Comparison of ENCODE assay signal across 14 cellular contexts in the genomic region with DNA sequence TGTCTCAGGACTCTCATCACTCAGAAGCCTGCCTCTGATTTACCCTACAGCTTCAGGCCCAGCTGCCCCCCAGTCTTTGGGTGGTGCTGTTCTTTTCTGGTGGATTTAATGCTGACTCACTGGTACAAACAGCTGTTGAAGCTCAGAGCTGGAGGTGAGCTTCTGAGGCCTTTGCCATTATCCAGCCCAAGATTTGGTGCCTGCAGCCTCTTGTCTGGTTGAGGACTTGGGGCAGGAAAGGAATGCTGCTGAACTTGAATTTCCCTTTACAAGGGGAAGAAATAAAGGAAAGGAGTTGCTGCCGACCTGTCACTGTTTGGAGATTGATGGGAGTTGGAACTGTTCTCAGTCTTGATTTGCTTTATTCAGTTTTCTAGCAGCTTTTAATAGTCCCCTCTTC. TPM values are rescaled to one million over a fixed set of nuclear protein-coding genes. Genes with fewer than 3 reads are reported as not detected.
DNase-seq lines count a peak whose midpoint lies in the region; ATAC-seq and TF ChIP-seq lines count a peak whose summit lies in the region.
"Had no signal": no experiment of that assay in that cellular context is flagged by ENCODE, and none has a peak within 500 bp of the region (broad histone marks: within the 10 kb centered on the region; RNA-seq: fewer than 3 reads in every experiment).

No MANE protein-coding gene starts in this region.

- no peak overlapping the region for H3K14ac ChIP-seq in mesenchymal stem cell (ENCODE audit: low read length in 2 of 2)

- no peak overlapping the region for H4K91ac ChIP-seq in mesenchymal stem cell (ENCODE audit: low read length)

- H2BK15ac ChIP-seq in mesenchymal stem cell (ENCODE audit: low read depth, poor library complexity, severe bottlenecking) = no peak overlapping the region

- peak; percentile 20 for ATAC-seq in left ventricle myocardium superior
- ATAC-seq in Right ventricle myocardium inferior = no peak
- no peak for ATAC-seq in GM21423 (IDR thresholded peaks at IDR 0.05; ENCODE audit: unreplicated experiment)
- ATAC-seq: Panc1 had no signal

- H3K27me3 ChIP-seq in mesenchymal stem cell (ENCODE audit: control insufficient read depth in 1 of 2, insufficient read depth in 1 of 2, low read length in 2 of 2) = no peaks in the 10 kb centered on the region
- H3K27me3 ChIP-seq: heart right ventricle, neural progenitor cell had no signal

- H3K4me3 ChIP-seq in cardiac fibroblast (replicated peaks in 1 of 2; ENCODE audit: low read depth in 2 of 2, low read length in 2 of 2) = no peak overlapping the region
- no peak overlapping the region for H3K4me3 ChIP-seq in mesenchymal stem cell (ENCODE audit: insufficient read depth in 1 of 2, low read depth in 1 of 2, low read length in 2 of 2)
- H3K4me3 ChIP-seq: heart right ventricle, neural progenitor cell had no signal

- H3K27ac Mint-ChIP-seq in nephron progenitor cell = no peak overlapping the region
- H3K27ac Mint-ChIP-seq: neural progenitor cell had no signal

- H3K36me3 ChIP-seq in mesenchymal stem cell (ENCODE audit: control insufficient read depth in 1 of 2, insufficient read depth in 2 of 2, low read depth in 1 of 2, low read length in 2 of 2) = peaks cover 62 to 88% of the 10 kb centered on the region in 2 experiments

- H2BK120ac ChIP-seq in mesenchymal stem cell (ENCODE audit: low read depth, low read length) = no peak overlapping the region

- H3K9me3 ChIP-seq in mesenchymal stem cell (ENCODE audit: control insufficient read depth, low read length) = no peaks in the 10 kb centered on the region
- H3K9me3 ChIP-seq: heart right ventricle had no signal

- no peaks in the 10 kb centered on the region for H3K9me3 Mint-ChIP-seq in nephron progenitor cell
- H3K9me3 Mint-ChIP-seq: neural progenitor cell had no signal

- peaks cover 2% of the 10 kb centered on the region for H3K4me1 ChIP-seq in mesenchymal stem cell (ENCODE audit: control insufficient read depth, insufficient read depth, low read depth, low read length)
- H3K4me1 ChIP-seq: heart right ventricle, neural progenitor cell had no signal

- WGBS in mesenchymal stem cell = 67% methylated on average over 1 of the region's 1 CpG

- H3K4me1 Mint-ChIP-seq in nephron progenitor cell = no peaks in the 10 kb centered on the region
- H3K4me1 Mint-ChIP-seq: neural progenitor cell had no signal

- no peak overlapping the region for H2AFZ ChIP-seq in mesenchymal stem cell (ENCODE audit: low read depth, low read length)
- H2AFZ ChIP-seq: neural progenitor cell had no signal

- no peak overlapping the region for H3K23ac ChIP-seq in mesenchymal stem cell (ENCODE audit: low read length in 2 of 2)

- H4K8ac ChIP-seq in mesenchymal stem cell (ENCODE audit: low read length) = no peak overlapping the region

- H2BK5ac ChIP-seq in mesenchymal stem cell (ENCODE audit: low read depth, low read length, poor library complexity, severe bottlenecking) = no peak overlapping the region

- no peak overlapping the region for H2AK5ac ChIP-seq in mesenchymal stem cell (ENCODE audit: low read length, severe bottlenecking)

- DNase-seq in left ventricle myocardium superior (no peak), Right ventricle myocardium inferior (ENCODE audit: missing footprints) (no peak), cardiac fibroblast (ENCODE audit: low read depth in 2 of 2) (peak; percentile 66 to 72), mesenchymal stem cell (peak; percentile 71), nephron progenitor cell (no peak), NK-92 (lab: John Stamatoyannopoulos, UW; ENCODE audit: unreplicated experiment) (no peak), AML-193 (lab: John Stamatoyannopoulos, UW) (no peak)
- DNase-seq: activated CD4-positive, CD25-positive, alpha-beta regulatory T cell; COR-L47; heart right ventricle; NCI-H146 had no signal

- H3K27me3 Mint-ChIP-seq in nephron progenitor cell (ENCODE audit: low read depth, poor library complexity) = peaks cover 2% of the 10 kb centered on the region

- no peak overlapping the region for H2BK12ac ChIP-seq in mesenchymal stem cell (ENCODE audit: low read length in 2 of 2)

- no peak overlapping the region for H3K4me3 Mint-ChIP-seq in nephron progenitor cell
- H3K4me3 Mint-ChIP-seq: neural progenitor cell had no signal

- no peak overlapping the region for H3K18ac ChIP-seq in mesenchymal stem cell (ENCODE audit: low read depth in 1 of 2, low read length in 2 of 2)

- peaks cover 68% of the 10 kb centered on the region for H3K36me3 Mint-ChIP-seq in nephron progenitor cell (ENCODE audit: low read depth)

- intact Hi-C loops in left ventricle myocardium superior (cut with micrococcal nuclease) (no loop called here), Right ventricle myocardium inferior (cut with DNase I) (no loop called here)

- peaks cover 12% of the 10 kb centered on the region for H3K79me1 ChIP-seq in mesenchymal stem cell (replicated peaks; ENCODE audit: low read length, poor library complexity, severe bottlenecking)

- H3K27ac ChIP-seq in mesenchymal stem cell (ENCODE audit: low read length, poor library complexity, severe bottlenecking) = no peak overlapping the region
- H3K27ac ChIP-seq: heart right ventricle, neural progenitor cell had no signal

- H3K9ac ChIP-seq in mesenchymal stem cell (ENCODE audit: low read length) = peak overlapping the region; percentile 63
- H3K9ac ChIP-seq: neural progenitor cell had no signal

- no peak overlapping the region for H3K4me2 ChIP-seq in mesenchymal stem cell (ENCODE audit: low read length, poor library complexity, severe bottlenecking)
- H3K4me2 ChIP-seq: neural progenitor cell had no signal

- no peak overlapping the region for H3K4ac ChIP-seq in mesenchymal stem cell (ENCODE audit: low read depth in 1 of 2, low read length in 2 of 2)

- TF ChIP-seq CTCF in cardiac fibroblast (IDR thresholded peaks at IDR 0.05; ENCODE audit: low read depth, low read length) (no peak), nephron progenitor cell (IDR thresholded peaks at IDR 0.05) (no peak)

RNA-seq across cellular contexts. Expression of gene ABCF1, which starts 19.8 kb away (rescaled TPM):
- 37.8 TPM for total RNA-seq in left ventricle myocardium superior
- total RNA-seq in Right ventricle myocardium inferior = 39.5 TPM
- 50.0 TPM for polyA plus RNA-seq in mesenchymal stem cell (2013, experiment 1 of 2)
- polyA plus RNA-seq in mesenchymal stem cell (2013, experiment 2 of 2) = 49.7 TPM

RNA-seq across cellular contexts. Expression of gene PPP1R10, which starts 26.0 kb away (rescaled TPM):
- total RNA-seq in left ventricle myocardium superior (32.7 TPM), Right ventricle myocardium inferior (33.5 TPM)
- 55.9 TPM for polyA plus RNA-seq in mesenchymal stem cell (2013, experiment 1 of 2)
- polyA plus RNA-seq in mesenchymal stem cell (2013, experiment 2 of 2) = 52.8 TPM

RNA-seq across cellular contexts. Expression of gene MRPS18B, which starts 26.6 kb away (rescaled TPM):
- total RNA-seq in left ventricle myocardium superior (129 TPM), Right ventricle myocardium inferior (129 TPM)
- 38.7 TPM for polyA plus RNA-seq in mesenchymal stem cell (2013, experiment 1 of 2)
- 39.7 TPM for polyA plus RNA-seq in mesenchymal stem cell (2013, experiment 2 of 2)

RNA-seq across cellular contexts. Expression of gene PRR3, which starts 33.9 kb away (rescaled TPM):
- 2.9 TPM for total RNA-seq in left ventricle myocardium superior
- total RNA-seq in Right ventricle myocardium inferior = 2.8 TPM
- 14.0 TPM for polyA plus RNA-seq in mesenchymal stem cell (2013, experiment 1 of 2)
- 13.0 TPM for polyA plus RNA-seq in mesenchymal stem cell (2013, experiment 2 of 2)

RNA-seq across cellular contexts. Expression of gene GNL1, which starts 34.7 kb away (rescaled TPM):
- total RNA-seq in left ventricle myocardium superior = 18.4 TPM
- total RNA-seq in Right ventricle myocardium inferior = 18.3 TPM
- 38.9 TPM for polyA plus RNA-seq in mesenchymal stem cell (2013, experiment 1 of 2)
- polyA plus RNA-seq in mesenchymal stem cell (2013, experiment 2 of 2) = 36.3 TPM

Comparison
In these comparisons a context has a peak if more than half of its experiments do, and no peak if none do; other contexts are left out.
1. DNase-seq: peak in cardiac fibroblast (2 of 2) and mesenchymal stem cell (single experiment); none in left ventricle myocardium superior (single experiment), Right ventricle myocardium inferior (single experiment), nephron progenitor cell (single experiment), NK-92 (single experiment) and AML-193 (0 of 2).